Comparison of ENCODE assay signal across 7 cellular contexts in the genomic region with DNA sequence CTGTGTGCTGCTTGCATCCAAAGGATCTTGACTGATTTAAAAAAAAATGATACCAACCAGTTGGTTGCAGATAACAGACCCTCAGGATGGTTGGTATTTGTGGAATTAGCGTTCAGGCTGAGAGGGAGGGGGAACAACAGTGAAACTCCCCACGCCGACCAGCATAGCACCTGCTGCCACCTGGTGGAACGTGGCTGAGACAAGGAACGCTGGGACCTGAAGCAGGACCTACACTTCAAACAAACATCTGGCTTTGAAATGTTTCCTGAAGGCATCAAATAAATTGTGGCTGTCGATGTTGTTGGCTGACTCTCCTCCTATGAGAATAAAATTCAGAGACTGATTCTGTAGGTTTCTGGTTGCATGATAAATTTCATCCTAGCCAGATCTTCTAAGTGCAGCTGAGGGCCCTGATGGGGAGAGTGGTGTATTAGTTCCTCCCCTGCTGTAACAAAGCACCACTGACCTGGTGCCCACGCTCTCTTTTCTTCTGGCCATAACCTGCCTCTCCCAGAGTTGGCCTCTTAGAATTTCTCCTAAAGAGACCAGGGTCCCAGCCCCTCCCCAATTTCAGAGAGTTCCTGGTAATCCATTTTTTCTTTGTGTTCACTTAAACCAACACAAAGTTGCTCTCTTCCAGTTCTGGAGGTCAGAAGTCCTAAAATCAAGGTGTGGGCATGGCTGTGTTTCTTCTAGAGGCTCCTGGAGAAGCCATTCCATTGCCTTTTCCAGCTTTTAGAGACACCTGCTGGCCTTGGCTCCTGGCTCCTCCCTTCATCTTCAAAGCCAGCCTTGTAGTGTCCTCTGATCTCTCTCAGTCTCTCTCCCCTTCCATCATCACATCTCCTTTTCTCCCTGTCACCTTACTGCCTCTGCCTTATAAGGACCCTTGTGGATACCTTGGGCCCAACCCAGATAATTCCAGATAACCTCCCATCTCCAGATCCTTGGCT. TPM values are rescaled to one million over a fixed set of nuclear protein-coding genes. Genes with fewer than 3 reads are reported as not detected.
A peak's percentile ranks its signal among the peaks of the same experiment; 100 is the strongest.
DNase-seq lines count a peak whose midpoint lies in the region; ATAC-seq and TF ChIP-seq lines count a peak whose summit lies in the region.

No MANE protein-coding gene starts in this region.

- TF ChIP-seq CTCF in GM06990 (IDR thresholded peaks at IDR 0.05; ENCODE audit: insufficient read depth, low read length, poor library complexity, severe bottlenecking) (peak; percentile 86), LNCaP clone FGC (IDR thresholded peaks at IDR 0.05; ENCODE audit: control insufficient read depth, extremely low read depth, insufficient read depth) (peak; percentile 81), mucosa of descending colon (IDR thresholded peaks at IDR 0.05) (peak; percentile 30), upper lobe of right lung (IDR thresholded peaks at IDR 0.05) (peak; percentile 63)

- DNase-seq in GM06990 (ENCODE audit: extremely low read depth, insufficient read length) (no peak), LNCaP clone FGC (ENCODE audit: low read depth) (no peak), ecto neural progenitor cell (ENCODE audit: low spot score) (peak; percentile 74), mucosa of descending colon (peak in 2 of 3 donors; percentile 59 to 70), upper lobe of right lung (no peak)
- peak; percentile 32 to 36 for DNase-seq in activated CD4-positive, alpha-beta T cell treated with anti-CD3 and anti-CD28 coated beads for 24 hours (ENCODE audit: low read depth in 2 of 2)

- H3K9me3 ChIP-seq in mucosa of descending colon = no peaks in the 10 kb centered on the region
- H3K9me3 ChIP-seq in upper lobe of right lung = no peaks in the 10 kb centered on the region

- H3K4me3 ChIP-seq in GM06990 (replicated peaks; ENCODE audit: low read depth, low read length) (no peak overlapping the region), LNCaP clone FGC (ENCODE audit: low read depth, low read length) (no peak overlapping the region), mucosa of descending colon (no peak overlapping the region), upper lobe of right lung (no peak overlapping the region)

- H3K27ac ChIP-seq in upper lobe of right lung = no peak overlapping the region

- ATAC-seq in mucosa of descending colon = peak; percentile 84
- ATAC-seq in upper lobe of right lung = peak; percentile 82
- no peak for ATAC-seq in HG02973 (IDR thresholded peaks at IDR 0.05; ENCODE audit: unreplicated experiment)

- H3K27me3 ChIP-seq in GM06990 (replicated peaks; ENCODE audit: control insufficient read depth, insufficient read depth, low read length) (no peaks in the 10 kb centered on the region), upper lobe of right lung (no peaks in the 10 kb centered on the region)

- intact Hi-C loops in mucosa of descending colon (cut with DNase I, micrococcal nuclease) = no loop called here
- intact Hi-C loops in upper lobe of right lung (cut with DNase I) = no loop called here

- H3K36me3 ChIP-seq in GM06990 (ENCODE audit: control insufficient read depth, insufficient read depth, low read length) (no peaks in the 10 kb centered on the region), mucosa of descending colon (ENCODE audit: low read depth) (no peaks in the 10 kb centered on the region), upper lobe of right lung (no peaks in the 10 kb centered on the region)

- H3K4me1 ChIP-seq in mucosa of descending colon (ENCODE audit: low read depth) (peaks cover 4% of the 10 kb centered on the region), upper lobe of right lung (peaks cover 5% of the 10 kb centered on the region)

RNA-seq across cellular contexts. Expression of gene APOL2, which starts 17.3 kb away (rescaled TPM):
- total RNA-seq in mucosa of descending colon (10 to 100 TPM; 46.3 to 64.8 (median 56.3) TPM), upper lobe of right lung (51.6 TPM)

RNA-seq across cellular contexts. Expression of gene APOL4, which starts 20.5 kb away (rescaled TPM):
- 1 to 10 TPM; 1.7 to 4.3 (median 2.7) TPM for total RNA-seq in mucosa of descending colon
- 14.3 TPM for total RNA-seq in upper lobe of right lung

RNA-seq across cellular contexts. Expression of gene APOL1, which starts 30.9 kb away (rescaled TPM):
- total RNA-seq in mucosa of descending colon (10 to 100 TPM; 26.0 to 85.7 (median 68.5) TPM), upper lobe of right lung (92.8 TPM)

Comparison
In these comparisons a context has a peak if more than half of its experiments do, and no peak if none do; other contexts are left out.
1. DNase-seq: peak in activated CD4-positive, alpha-beta T cell treated with anti-CD3 and anti-CD28 coated beads for 24 hours (2 of 2), ecto neural progenitor cell (single experiment) and mucosa of descending colon (2 of 3); none in GM06990 (single experiment), LNCaP clone FGC (single experiment) and upper lobe of right lung (single experiment).
2. CTCF ChIP-seq: peak in every context shown above with its lines; median percentile 86 in GM06990; 81 in LNCaP clone FGC; 63 in upper lobe of right lung; 30 in mucosa of descending colon.